In genomic region chr16:14553447-14553846, GRCh38 we compare ENCODE assay signal across 25 cellular contexts.
"Had no signal": no experiment of that assay in that cellular context is flagged by ENCODE, and none has a peak within 500 bp of the region (broad histone marks: within the 10 kb centered on the region; RNA-seq: fewer than 3 reads in every experiment).

No MANE protein-coding gene starts in this region.

- H3K4me1 ChIP-seq: uterus had no signal

- ATAC-seq: left colon; mucosa of descending colon; naive thymus-derived CD4-positive, alpha-beta T cell; natural killer cell treated with Interleukin-12 subunit alpha and Interleukin-12 subunit beta and Interleukin-15 and Interleukin-18, amount 100 ng/mL, for 72 hours; right lobe of liver; stimulated activated memory B cell treated with anti-CD40 and anti-IgM and Interleukin-4, amounts not matched to agents 10 μg/mL and 1 μg/mL and 100 μg/mL, for 72 hours; stimulated activated naive CD8-positive, alpha-beta T cell treated with anti-CD3 and anti-CD28 coated beads, Interleukin-15, amount 100 ng/mL, for 72 hours had no signal

- H3K36me3 ChIP-seq: ovary, uterus had no signal

- DNase-seq: hypothalamus; immature natural killer cell; kidney; left colon; left ventricle myocardium inferior; mesendoderm; mucosa of descending colon; naive thymus-derived CD4-positive, alpha-beta T cell; ovary; right lobe of liver; stimulated activated CD4-positive, alpha-beta T cell treated with anti-CD3 and anti-CD28 coated beads, Interleukin-1b, Interleukin-23, amount 100 ng/mL, for 48 hours; stimulated activated CD4-positive, alpha-beta T cell treated with anti-CD3 and anti-CD28 coated beads, Interleukin-2, amount 100 ng/mL, for 48 hours; stimulated activated CD4-positive, alpha-beta T cell treated with anti-CD3 and anti-CD28 coated beads, Interleukin-4, amount 100 ng/mL, for 4 hours; stimulated activated CD8-positive, alpha-beta memory T cell treated with anti-CD3 and anti-CD28 coated beads, Interleukin-4, amount 100 ng/mL, for 48 hours; stimulated activated naive CD4-positive, alpha-beta T cell treated with Interleukin-2 at 50 U/mL for 16 hours; stimulated activated naive CD8-positive, alpha-beta T cell treated with anti-CD3 and anti-CD28 coated beads, Interleukin-15, amount 100 ng/mL, for 72 hours; substantia nigra; uterus had no signal

- H3K4me3 ChIP-seq: left ventricle myocardium inferior, lung, mucosa of descending colon, ovary, right atrium auricular region, right lobe of liver, smooth muscle cell, tibial nerve, uterus had no signal

- H3K9me3 ChIP-seq: left ventricle myocardium inferior, mucosa of descending colon, ovary, right atrium auricular region, right lobe of liver, tibial nerve, uterus had no signal

- FAIRE-seq: islet of Langerhans, kidney had no signal

- H3K4me2 ChIP-seq: smooth muscle cell had no signal

- H3K27me3 ChIP-seq: ovary, right atrium auricular region, right lobe of liver, tibial nerve, uterus had no signal

- H3K27ac ChIP-seq: left ventricle myocardium inferior, ovary, right atrium auricular region, right lobe of liver, tibial nerve had no signal
